ENCODE assay signal across 17 cellular contexts in the genomic region with DNA sequence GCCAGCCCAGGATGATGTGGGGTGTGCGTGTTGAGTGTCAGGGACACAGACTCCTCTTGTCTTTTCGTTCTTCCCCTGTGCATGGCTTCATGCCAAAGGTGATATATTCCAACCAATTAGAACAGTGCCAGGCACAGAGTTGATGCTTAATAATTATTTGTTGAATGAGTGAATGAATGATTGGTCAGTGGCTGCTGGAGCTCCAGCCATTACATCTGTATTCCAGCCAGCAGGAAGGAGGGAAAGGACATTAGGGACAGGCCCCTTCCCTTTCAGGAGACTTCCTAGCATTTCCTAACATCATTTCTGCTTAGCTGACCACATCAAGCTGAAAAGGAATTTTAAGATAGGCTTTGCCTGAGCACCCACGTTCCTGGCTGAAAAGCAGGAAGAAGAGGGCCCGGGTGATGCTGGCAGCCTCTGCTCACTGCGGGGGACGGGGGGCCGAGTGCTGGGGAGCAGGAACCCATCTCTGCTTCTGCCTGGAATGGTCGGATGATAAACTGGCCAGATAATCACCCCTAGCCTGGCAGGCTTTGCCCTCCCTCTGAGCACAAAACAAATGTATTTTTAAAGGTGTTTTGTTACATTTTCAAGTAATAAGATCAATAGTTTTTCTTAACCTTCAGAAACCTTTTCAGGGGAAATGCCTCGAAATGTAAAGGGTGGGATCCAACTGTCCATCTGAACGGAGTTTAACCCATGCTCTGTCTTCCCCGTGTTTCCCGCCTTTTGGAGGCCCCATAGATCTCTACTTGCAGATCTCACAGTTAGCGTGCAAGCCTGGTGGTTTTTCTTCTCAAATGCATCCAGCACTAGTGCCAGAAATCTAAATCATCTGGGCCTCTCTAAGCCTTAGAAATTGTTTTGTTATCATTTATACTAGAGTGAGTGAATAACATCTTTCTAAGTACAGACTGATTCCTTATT. TPM values are rescaled to one million over a fixed set of nuclear protein-coding genes. Genes with fewer than 3 reads are reported as not detected.
DNase-seq lines count a peak whose midpoint lies in the region; ATAC-seq and TF ChIP-seq lines count a peak whose summit lies in the region.
"Had no signal": no experiment of that assay in that cellular context is flagged by ENCODE, and none has a peak within 500 bp of the region (broad histone marks: within the 10 kb centered on the region; RNA-seq: fewer than 3 reads in every experiment).

No MANE protein-coding gene starts in this region.

- no peak for TF ChIP-seq EP300 in suprapubic skin (IDR thresholded peaks at IDR 0.05)

- WGBS in suprapubic skin = 90% methylated on average over 13 of the region's 13 CpGs

- POLR2A ChIA-PET in HEK293 (lab: Yijun Ruan, JAX) = no interaction called here
- POLR2A ChIA-PET in activated CD4-positive, alpha-beta memory T cell treated with anti-CD3 and anti-CD28 coated beads for 36 hours (lab: Charles Lee) = no interaction called here

- H3K4me3 ChIP-seq in HEK293 (ENCODE audit: low read depth, low read length) (no peak overlapping the region), suprapubic skin (no peak overlapping the region)
- H3K4me3 ChIP-seq: SJSA1 had no signal

- H3K9me3 ChIP-seq in HEK293 (ENCODE audit: control insufficient read depth, insufficient read depth, low read depth, low read length) (no peaks in the 10 kb centered on the region), suprapubic skin (no peaks in the 10 kb centered on the region)
- H3K9me3 ChIP-seq: SJSA1 had no signal

- H3K36me3 ChIP-seq in HEK293 (ENCODE audit: control insufficient read depth in 2 of 2, insufficient read depth in 1 of 2, low read length in 2 of 2) = peaks cover 0 to 12% of the 10 kb centered on the region in 2 experiments; a peak in 1 of 3 replicates
- H3K36me3 ChIP-seq in suprapubic skin = peaks cover 35% of the 10 kb centered on the region
- H3K36me3 ChIP-seq: SJSA1 had no signal

- H3K27ac Mint-ChIP-seq in activated CD4-positive, alpha-beta memory T cell treated with anti-CD3 and anti-CD28 coated beads for 36 hours = no peak overlapping the region

- ATAC-seq in activated T-cell treated with anti-CD3 and anti-CD28 coated beads, Interleukin-2, amount 50 U/mL, for 4 hours = no peak

- TF ChIP-seq CTCF in HEK293 (tag by site-specific recombination; IDR thresholded peaks at IDR 0.05) = no peak
- TF ChIP-seq CTCF in suprapubic skin (IDR thresholded peaks at IDR 0.05) = no peak
- TF ChIP-seq CTCF in GM20000 (IDR thresholded peaks at IDR 0.05; ENCODE audit: extremely low read depth, missing control alignments) = no peak

- H3K27ac ChIP-seq in HEK293 (ENCODE audit: extremely low read depth, low read depth, low read length) (no peak overlapping the region), suprapubic skin (no peak overlapping the region)
- H3K27ac ChIP-seq: KMS-11, SJSA1 had no signal

- H3K4me1 ChIP-seq in HEK293 (ENCODE audit: control insufficient read depth, insufficient read depth, low read length) (no peaks in the 10 kb centered on the region), suprapubic skin (peaks cover 3% of the 10 kb centered on the region)
- H3K4me1 ChIP-seq: SJSA1 had no signal

- H3K36me3 Mint-ChIP-seq in activated T-cell treated with anti-CD3 and anti-CD28 coated beads, Interleukin-2, amount 50 U/mL, for 4 hours (ENCODE audit: insufficient read depth) = peaks cover 35% of the 10 kb centered on the region
- peaks cover 44% of the 10 kb centered on the region for H3K36me3 Mint-ChIP-seq in activated CD4-positive, alpha-beta memory T cell treated with anti-CD3 and anti-CD28 coated beads for 36 hours

- CTCF ChIA-PET in HEK293 (lab: Yijun Ruan, JAX) = no interaction called here
- CTCF ChIA-PET in activated CD4-positive, alpha-beta memory T cell treated with anti-CD3 and anti-CD28 coated beads for 36 hours (lab: Charles Lee) = no interaction called here

- no peaks in the 10 kb centered on the region for H3K27me3 ChIP-seq in suprapubic skin
- H3K27me3 ChIP-seq: SJSA1 had no signal

- no peaks in the 10 kb centered on the region for H3K4me1 Mint-ChIP-seq in activated T-cell treated with anti-CD3 and anti-CD28 coated beads, Interleukin-2, amount 50 U/mL, for 4 hours (ENCODE audit: low read depth)
- peaks cover 8% of the 10 kb centered on the region for H3K4me1 Mint-ChIP-seq in activated CD4-positive, alpha-beta memory T cell treated with anti-CD3 and anti-CD28 coated beads for 36 hours (ENCODE audit: low read depth)

- intact Hi-C loops in activated CD4-positive, alpha-beta memory T cell treated with anti-CD3 and anti-CD28 coated beads for 36 hours (cut with micrococcal nuclease) = no loop called here

- no peaks in the 10 kb centered on the region for H3K9me3 Mint-ChIP-seq in activated T-cell treated with anti-CD3 and anti-CD28 coated beads, Interleukin-2, amount 50 U/mL, for 4 hours
- H3K9me3 Mint-ChIP-seq in activated CD4-positive, alpha-beta memory T cell treated with anti-CD3 and anti-CD28 coated beads for 36 hours = no peaks in the 10 kb centered on the region

- TF ChIP-seq POLR2A in suprapubic skin (IDR thresholded peaks at IDR 0.05) = no peak

- no peak overlapping the region for H3K4me3 Mint-ChIP-seq in activated T-cell treated with anti-CD3 and anti-CD28 coated beads, Interleukin-2, amount 50 U/mL, for 4 hours
- no peak overlapping the region for H3K4me3 Mint-ChIP-seq in activated CD4-positive, alpha-beta memory T cell treated with anti-CD3 and anti-CD28 coated beads for 36 hours

- H3K27me3 Mint-ChIP-seq in activated T-cell treated with anti-CD3 and anti-CD28 coated beads, Interleukin-2, amount 50 U/mL, for 4 hours (ENCODE audit: low read depth) = no peaks in the 10 kb centered on the region
- no peaks in the 10 kb centered on the region for H3K27me3 Mint-ChIP-seq in activated CD4-positive, alpha-beta memory T cell treated with anti-CD3 and anti-CD28 coated beads for 36 hours

- peak; percentile 1 for DNase-seq in activated T-cell treated with anti-CD3 and anti-CD28 coated beads, Interleukin-2, amount 50 U/mL, for 1 hour
- no peak for DNase-seq in activated T-cell treated with anti-CD3 and anti-CD28 coated beads, Interleukin-2, amount 50 U/mL, for 4 hours
- peak; percentile 21 for DNase-seq in islet precursor cell
- peak; percentile 20 to 24 for DNase-seq in suprapubic skin (ENCODE audit: low spot score in 2 of 2)
- DNase-seq in activated CD4-positive, alpha-beta memory T cell treated with anti-CD3 and anti-CD28 coated beads for 36 hours = no peak
- no peak for DNase-seq in NCI-H2081 treated with DMSO at 0.1 percent for 48 hours (lab: John Stamatoyannopoulos, UW)
- no peak for DNase-seq in GM20000 (ENCODE audit: low spot score)
- DNase-seq: C1 segment of cervical spinal cord, DND-41, GDM1, HCEC 1CT, NCI-H1092 treated with DMSO at 0.1 percent for 48 hours, NCI-H510A treated with DMSO at 0.1 percent for 48 hours had no signal

TF ChIP-seq in HEK293, 187 proteins besides CTCF, POLR2A, EP300 and RAD21 (continues in another document):
- TF ChIP-seq, protein P1, sequence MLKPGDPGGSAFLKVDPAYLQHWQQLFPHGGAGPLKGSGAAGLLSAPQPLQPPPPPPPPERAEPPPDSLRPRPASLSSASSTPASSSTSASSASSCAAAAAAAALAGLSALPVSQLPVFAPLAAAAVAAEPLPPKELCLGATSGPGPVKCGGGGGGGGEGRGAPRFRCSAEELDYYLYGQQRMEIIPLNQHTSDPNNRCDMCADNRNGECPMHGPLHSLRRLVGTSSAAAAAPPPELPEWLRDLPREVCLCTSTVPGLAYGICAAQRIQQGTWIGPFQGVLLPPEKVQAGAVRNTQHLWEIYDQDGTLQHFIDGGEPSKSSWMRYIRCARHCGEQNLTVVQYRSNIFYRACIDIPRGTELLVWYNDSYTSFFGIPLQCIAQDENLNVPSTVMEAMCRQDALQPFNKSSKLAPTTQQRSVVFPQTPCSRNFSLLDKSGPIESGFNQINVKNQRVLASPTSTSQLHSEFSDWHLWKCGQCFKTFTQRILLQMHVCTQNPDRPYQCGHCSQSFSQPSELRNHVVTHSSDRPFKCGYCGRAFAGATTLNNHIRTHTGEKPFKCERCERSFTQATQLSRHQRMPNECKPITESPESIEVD (tag by site-specific recombination; IDR thresholded peaks at IDR 0.05) = no peak
- TF ChIP-seq ZNF24 (tag by site-specific recombination; IDR thresholded peaks at IDR 0.05) = 0 out of 2 replicates have a peak, but pooled peaks have one; percentile 26
- TF ChIP-seq ZNF391 (tag by site-specific recombination; IDR thresholded peaks at IDR 0.05; ENCODE audit: borderline replicate concordance, low read depth) = no peak

RNA-seq across cellular contexts. Expression of a gene that starts 39.0 kb away (rescaled TPM):
- 10 to 100 TPM; 16.3 to 22.1 (median 20.2) TPM for total RNA-seq in activated T-cell treated with anti-CD3 and anti-CD28 coated beads, Interleukin-2, amount 50 U/mL, for 4 hours
- 10 to 100 TPM; 10.2 to 23.1 (median 19.6) TPM for total RNA-seq in suprapubic skin
- 10 to 100 TPM; 21.1 to 21.2 TPM for total RNA-seq in activated CD4-positive, alpha-beta memory T cell treated with anti-CD3 and anti-CD28 coated beads for 36 hours

RNA-seq across cellular contexts. Expression of a gene that starts 56.6 kb away (rescaled TPM):
- not detected for total RNA-seq in activated T-cell treated with anti-CD3 and anti-CD28 coated beads, Interleukin-2, amount 50 U/mL, for 4 hours
- 1 to 10 TPM in 3 of 4 donors, under 1 TPM in 1; 0.81 to 3.2 (median 2.0) TPM for total RNA-seq in suprapubic skin
- under 1 TPM; 0.38 to 0.53 TPM for total RNA-seq in activated CD4-positive, alpha-beta memory T cell treated with anti-CD3 and anti-CD28 coated beads for 36 hours
- total RNA-seq: M059J, SJSA1 had no signal

Comparison
In these comparisons a context has a peak if more than half of its experiments do, and no peak if none do; other contexts are left out.
1. DNase-seq: peak in activated T-cell treated with anti-CD3 and anti-CD28 coated beads, Interleukin-2, amount 50 U/mL, for 1 hour (single experiment), islet precursor cell (single experiment) and suprapubic skin (2 of 2); none in activated T-cell treated with anti-CD3 and anti-CD28 coated beads, Interleukin-2, amount 50 U/mL, for 4 hours (single experiment), activated CD4-positive, alpha-beta memory T cell treated with anti-CD3 and anti-CD28 coated beads for 36 hours (single experiment), NCI-H2081 treated with DMSO at 0.1 percent for 48 hours (single experiment) and GM20000 (single experiment).